14 cellular contexts compared by ENCODE assay signal in genomic region chr10:31999836-32000235, GRCh38. TPM values are rescaled to one million over a fixed set of nuclear protein-coding genes. Genes with fewer than 3 reads are reported as not detected.
DNase-seq lines count a peak whose midpoint lies in the region; ATAC-seq and TF ChIP-seq lines count a peak whose summit lies in the region.
"Had no signal": no experiment of that assay in that cellular context is flagged by ENCODE, and none has a peak within 500 bp of the region (broad histone marks: within the 10 kb centered on the region; RNA-seq: fewer than 3 reads in every experiment).

No MANE protein-coding gene starts in this region.

- peak overlapping the region; percentile 59 for H3K27ac Mint-ChIP-seq in activated T-cell treated with anti-CD3 and anti-CD28 coated beads, Interleukin-2, amount 50 U/mL, for 72 hours
- H3K27ac Mint-ChIP-seq in activated T-cell treated with anti-CD3 and anti-CD28 coated beads, Interleukin-2, amount 50 U/mL, for 24 hours, result no peak overlapping the region
- peak overlapping the region; percentile 58 for H3K27ac Mint-ChIP-seq in WTC11
- H3K27ac Mint-ChIP-seq: CD4-positive, alpha-beta T cell had no signal

- no peaks in the 10 kb centered on the region for H3K4me1 Mint-ChIP-seq in activated T-cell treated with anti-CD3 and anti-CD28 coated beads, Interleukin-2, amount 50 U/mL, for 72 hours (ENCODE audit: low read depth)
- peaks cover 9% of the 10 kb centered on the region for H3K4me1 Mint-ChIP-seq in activated T-cell treated with anti-CD3 and anti-CD28 coated beads, Interleukin-2, amount 50 U/mL, for 24 hours (ENCODE audit: low read depth)
- H3K4me1 Mint-ChIP-seq in WTC11, result peaks cover 59% of the 10 kb centered on the region

- DNase-seq in activated T-cell treated with anti-CD3 and anti-CD28 coated beads, Interleukin-2, amount 50 U/mL, for 72 hours, result no peak
- DNase-seq in activated T-cell treated with anti-CD3 and anti-CD28 coated beads, Interleukin-2, amount 50 U/mL, for 24 hours, result no peak
- DNase-seq in WTC11 (ENCODE audit: low spot score), result no peak
- peak; percentile 59 for DNase-seq in pons (ENCODE audit: low spot score)
- DNase-seq in NCI-H510A treated with DMSO at 0.1 percent for 48 hours (lab: John Stamatoyannopoulos, UW), result no peak
- no peak for DNase-seq in HT-29 (ENCODE audit: low spot score)
- DNase-seq: AML-193; Calu3; CD4-positive, alpha-beta T cell; DMS79 treated with DMSO at 0.1 percent for 48 hours; H9 had no signal

- H3K9me3 Mint-ChIP-seq in activated T-cell treated with anti-CD3 and anti-CD28 coated beads, Interleukin-2, amount 50 U/mL, for 72 hours, result no peaks in the 10 kb centered on the region
- no peaks in the 10 kb centered on the region for H3K9me3 Mint-ChIP-seq in activated T-cell treated with anti-CD3 and anti-CD28 coated beads, Interleukin-2, amount 50 U/mL, for 24 hours
- H3K9me3 Mint-ChIP-seq in WTC11, result no peaks in the 10 kb centered on the region
- H3K9me3 Mint-ChIP-seq: CD4-positive, alpha-beta T cell; H9 had no signal

- ATAC-seq in activated T-cell treated with anti-CD3 and anti-CD28 coated beads, Interleukin-2, amount 50 U/mL, for 72 hours (replicated peaks in 1 of 2), result no peak
- no peak for ATAC-seq in WTC11
- ATAC-seq in HG03095 (IDR thresholded peaks at IDR 0.05; ENCODE audit: unreplicated experiment), result no peak
- ATAC-seq: A549, GM12878 had no signal

- no peak overlapping the region for H3K4me3 Mint-ChIP-seq in activated T-cell treated with anti-CD3 and anti-CD28 coated beads, Interleukin-2, amount 50 U/mL, for 72 hours
- H3K4me3 Mint-ChIP-seq in activated T-cell treated with anti-CD3 and anti-CD28 coated beads, Interleukin-2, amount 50 U/mL, for 24 hours, result no peak overlapping the region
- no peak overlapping the region for H3K4me3 Mint-ChIP-seq in WTC11
- H3K4me3 Mint-ChIP-seq: CD4-positive, alpha-beta T cell; H9 had no signal

- CTCF ChIA-PET in WTC11 (lab: Charles Lee), result no interaction called here

- no peaks in the 10 kb centered on the region for H3K27me3 Mint-ChIP-seq in activated T-cell treated with anti-CD3 and anti-CD28 coated beads, Interleukin-2, amount 50 U/mL, for 72 hours (ENCODE audit: low read depth)
- no peaks in the 10 kb centered on the region for H3K27me3 Mint-ChIP-seq in activated T-cell treated with anti-CD3 and anti-CD28 coated beads, Interleukin-2, amount 50 U/mL, for 24 hours
- no peaks in the 10 kb centered on the region for H3K27me3 Mint-ChIP-seq in WTC11 (ENCODE audit: low read depth)
- H3K27me3 Mint-ChIP-seq: CD4-positive, alpha-beta T cell had no signal

- H3K36me3 Mint-ChIP-seq in activated T-cell treated with anti-CD3 and anti-CD28 coated beads, Interleukin-2, amount 50 U/mL, for 72 hours (ENCODE audit: insufficient read depth in 2 of 2), result no peaks in the 10 kb centered on the region
- H3K36me3 Mint-ChIP-seq in activated T-cell treated with anti-CD3 and anti-CD28 coated beads, Interleukin-2, amount 50 U/mL, for 24 hours (ENCODE audit: low read depth), result no peaks in the 10 kb centered on the region
- H3K36me3 Mint-ChIP-seq in WTC11, result no peaks in the 10 kb centered on the region

- POLR2A ChIA-PET in WTC11 (lab: Charles Lee), result no interaction called here

- no peak for TF ChIP-seq CTCF in WTC11 (IDR thresholded peaks at IDR 0.05)

TF ChIP-seq in WTC11, 78 proteins besides CTCF, POLR2A, EP300 and RAD21:
- no peak for TF ChIP-seq NR2C2 (CRISPR knock-in tag; IDR thresholded peaks at IDR 0.05)
- TF ChIP-seq ZBTB43 (CRISPR knock-in tag; IDR thresholded peaks at IDR 0.05), result no peak
- no peak for TF ChIP-seq CDX4 (CRISPR knock-in tag; IDR thresholded peaks at IDR 0.05; ENCODE audit: borderline replicate concordance)
- TF ChIP-seq RORB (CRISPR knock-in tag; IDR thresholded peaks at IDR 0.05), result no peak
- TF ChIP-seq NFE2L1 (CRISPR knock-in tag; IDR thresholded peaks at IDR 0.05), result no peak
- no peak for TF ChIP-seq GRHL2 (CRISPR knock-in tag; IDR thresholded peaks at IDR 0.05; ENCODE audit: insufficient replicate concordance, severe bottlenecking)
- TF ChIP-seq FOXP4 (CRISPR knock-in tag; IDR thresholded peaks at IDR 0.05), result no peak
- no peak for TF ChIP-seq NFYB (CRISPR knock-in tag; conservative IDR thresholded peaks at IDR 0.05; ENCODE audit: low read depth)
- TF ChIP-seq OVOL2 (CRISPR knock-in tag; IDR thresholded peaks at IDR 0.05; ENCODE audit: borderline replicate concordance), result no peak
- no peak for TF ChIP-seq ZNF219 (CRISPR knock-in tag; IDR thresholded peaks at IDR 0.05; ENCODE audit: borderline replicate concordance)
- TF ChIP-seq ZNF396 (CRISPR knock-in tag; IDR thresholded peaks at IDR 0.05; ENCODE audit: borderline replicate concordance), result no peak

RNA-seq across cellular contexts. Expression of gene KIF5B, which starts 56.4 kb away (rescaled TPM):
- 10 to 100 TPM; 68.7 to 74.4 TPM for total RNA-seq in activated T-cell treated with anti-CD3 and anti-CD28 coated beads, Interleukin-2, amount 50 U/mL, for 72 hours
- 63.2 to 67.5 TPM (median 66.9 TPM) in 3 replicates for total RNA-seq in WTC11 (2021)
- total RNA-seq in HT-29 (2014; rRNA removed; shearing (Covaris generic)), result 51.0 TPM in 2 replicates
